ENCODE assay signal across 9 cellular contexts in the genomic region with DNA sequence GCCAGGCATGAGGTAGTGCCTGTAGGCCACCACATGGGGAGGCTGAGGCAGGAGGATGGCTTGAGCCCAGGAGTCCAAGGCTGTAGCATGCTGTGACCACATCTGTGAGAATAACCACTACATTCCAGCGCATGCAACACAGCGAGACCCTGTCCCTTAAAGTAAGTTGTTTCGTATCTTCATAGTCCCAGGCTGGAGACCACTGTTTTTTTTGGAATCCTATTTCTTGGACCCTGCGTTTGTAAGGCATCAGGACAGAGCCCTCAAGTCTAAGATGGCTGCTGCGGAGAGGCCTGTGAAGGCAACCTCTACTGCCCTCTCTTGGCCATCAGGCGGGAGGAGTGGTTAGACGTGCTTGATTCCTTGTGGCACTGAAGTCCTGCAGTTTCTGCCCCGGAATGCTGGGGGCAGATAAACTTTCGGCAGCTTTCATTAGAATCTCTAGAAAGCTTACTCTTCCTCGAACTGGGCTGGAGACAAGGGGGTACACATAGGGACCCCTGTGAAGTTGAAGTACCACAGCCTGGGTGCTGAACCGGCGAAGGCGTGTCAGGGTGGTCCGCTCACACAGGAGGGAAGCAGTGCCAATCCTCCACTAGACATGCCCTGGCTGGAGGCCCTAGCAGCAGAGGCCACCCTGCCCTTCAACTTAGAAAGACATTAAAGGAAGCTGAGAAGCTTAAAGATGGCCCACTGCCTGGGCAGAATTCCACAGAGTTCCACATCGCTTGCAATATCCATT. TPM values are rescaled to one million over a fixed set of nuclear protein-coding genes. Genes with fewer than 3 reads are reported as not detected.
DNase-seq lines count a peak whose midpoint lies in the region; ATAC-seq and TF ChIP-seq lines count a peak whose summit lies in the region.
"Had no signal": no experiment of that assay in that cellular context is flagged by ENCODE, and none has a peak within 500 bp of the region (broad histone marks: within the 10 kb centered on the region; RNA-seq: fewer than 3 reads in every experiment).

No MANE protein-coding gene starts in this region.

- TF ChIP-seq POLR2A in transverse colon (IDR thresholded peaks at IDR 0.05): no peak

- H3K9me3 ChIP-seq in transverse colon: no peaks in the 10 kb centered on the region

- in situ Hi-C loops in transverse colon (cut with MboI; ENCODE audit: low pct_ligation_motif_present in 1 of 4, low pct_unique_long_range_greater_than_20kb in 1 of 4, low sequenced_read_pairs in 3 of 4): no loop called here

- H3K36me3 Mint-ChIP-seq in activated T-cell treated with anti-CD3 and anti-CD28 coated beads, Interleukin-2, amount 50 U/mL, for 72 hours (ENCODE audit: insufficient read depth in 2 of 2): no peaks in the 10 kb centered on the region

- TF ChIP-seq EP300 in transverse colon (IDR thresholded peaks at IDR 0.05; ENCODE audit: low read depth): no peak

- peak; percentile 76 for DNase-seq in ELR (ENCODE audit: low read depth)
- peak; percentile 62 for DNase-seq in NCI-H146 (lab: John Stamatoyannopoulos, UW)
- DNase-seq in activated T-cell treated with anti-CD3 and anti-CD28 coated beads, Interleukin-2, amount 50 U/mL, for 72 hours: peak; percentile 38 to 56
- DNase-seq in iPS-NIHi11 (ENCODE audit: low spot score): peak; percentile 83
- DNase-seq in transverse colon: peak; percentile 35
- DNase-seq in amygdala (lab: John Stamatoyannopoulos, UW): no peak

- no peaks in the 10 kb centered on the region for H3K36me3 ChIP-seq in transverse colon

- H3K27ac ChIP-seq in 22Rv1: no peak overlapping the region
- H3K27ac ChIP-seq in transverse colon: no peak overlapping the region
- H3K27ac ChIP-seq: epithelial cell of prostate had no signal

- peaks cover 0 to 13% (median 3%) of the 10 kb centered on the region in 4 donors for H3K4me1 ChIP-seq in transverse colon

- 20 to 68% methylated on average over 1 to 15 of the region's 15 CpGs for WGBS in transverse colon (ENCODE audit: low coverage in 1 of 2), 2 donors

- no peaks in the 10 kb centered on the region for H3K9me3 Mint-ChIP-seq in activated T-cell treated with anti-CD3 and anti-CD28 coated beads, Interleukin-2, amount 50 U/mL, for 72 hours

- peak; percentile 79 to 86 for ATAC-seq in activated T-cell treated with anti-CD3 and anti-CD28 coated beads, Interleukin-2, amount 50 U/mL, for 72 hours (replicated peaks in 1 of 2)
- ATAC-seq in GM18519 (IDR thresholded peaks at IDR 0.05; ENCODE audit: low FRiP score, unreplicated experiment): no peak

- no peaks in the 10 kb centered on the region for H3K27me3 ChIP-seq in transverse colon

- peak; percentile 85 for TF ChIP-seq CTCF in 22Rv1 (IDR thresholded peaks at IDR 0.05)
- peak; percentile 32 to 51 (median 35) for TF ChIP-seq CTCF in transverse colon (IDR thresholded peaks at IDR 0.05)

- H3K4me3 Mint-ChIP-seq in activated T-cell treated with anti-CD3 and anti-CD28 coated beads, Interleukin-2, amount 50 U/mL, for 72 hours: no peak overlapping the region

- H3K4me3 ChIP-seq in transverse colon: no peak overlapping the region

- H3K27me3 Mint-ChIP-seq in activated T-cell treated with anti-CD3 and anti-CD28 coated beads, Interleukin-2, amount 50 U/mL, for 72 hours (ENCODE audit: low read depth): no peaks in the 10 kb centered on the region

- H3K27ac Mint-ChIP-seq in activated T-cell treated with anti-CD3 and anti-CD28 coated beads, Interleukin-2, amount 50 U/mL, for 72 hours: no peak overlapping the region

- H3K4me1 Mint-ChIP-seq in activated T-cell treated with anti-CD3 and anti-CD28 coated beads, Interleukin-2, amount 50 U/mL, for 72 hours (ENCODE audit: low read depth): peaks cover 11% of the 10 kb centered on the region

- intact Hi-C loops in transverse colon (cut with DNase I; ENCODE audit: low total_unique reads): no loop called here

RNA-seq across cellular contexts. Expression of gene RABIF, which starts 36.6 kb away (rescaled TPM):
- total RNA-seq in activated T-cell treated with anti-CD3 and anti-CD28 coated beads, Interleukin-2, amount 50 U/mL, for 72 hours: 10 to 100 TPM in 1 of 2 donors, 1 to 10 TPM in 1; 8.4 to 10.8 TPM
- 10 to 100 TPM in 1 of 4 donors, 1 to 10 TPM in 2, under 1 TPM in 1; 0.75 to 10.9 (median 4.9) TPM for total RNA-seq in transverse colon

RNA-seq across cellular contexts. Expression of gene PCAT6, which starts 41.6 kb away (rescaled TPM):
- total RNA-seq in activated T-cell treated with anti-CD3 and anti-CD28 coated beads, Interleukin-2, amount 50 U/mL, for 72 hours: 1 to 10 TPM; 1.0 to 1.8 TPM
- not detected for total RNA-seq in transverse colon

RNA-seq across cellular contexts. Expression of gene KDM5B, which starts 44.1 kb away (rescaled TPM):
- 10 to 100 TPM; 47.0 to 53.6 TPM for total RNA-seq in activated T-cell treated with anti-CD3 and anti-CD28 coated beads, Interleukin-2, amount 50 U/mL, for 72 hours
- total RNA-seq in transverse colon: 100 to 1,000 TPM in 1 of 4 donors, 10 to 100 TPM in 3; 50.5 to 104 (median 71.7) TPM

Comparison
In these comparisons a context has a peak if more than half of its experiments do, and no peak if none do; other contexts are left out.
1. DNase-seq: peak in ELR (single experiment), NCI-H146 (single experiment), activated T-cell treated with anti-CD3 and anti-CD28 coated beads, Interleukin-2, amount 50 U/mL, for 72 hours (2 of 2), iPS-NIHi11 (single experiment) and transverse colon (single experiment); none in amygdala (0 of 56).